26 cellular contexts compared by ENCODE assay signal in genomic region chr6:26307830-26308229, GRCh38. TPM values are rescaled to one million over a fixed set of nuclear protein-coding genes. Genes with fewer than 3 reads are reported as not detected.
DNase-seq lines count a peak whose midpoint lies in the region; ATAC-seq, FAIRE-seq and TF ChIP-seq lines count a peak whose summit lies in the region.
"Had no signal": no experiment of that assay in that cellular context is flagged by ENCODE, and none has a peak within 500 bp of the region (broad histone marks: within the 10 kb centered on the region; RNA-seq: fewer than 3 reads in every experiment).

No MANE protein-coding gene starts in this region.

- H3K36me3 Mint-ChIP-seq in immature natural killer cell, result no peaks in the 10 kb centered on the region
- no peaks in the 10 kb centered on the region for H3K36me3 Mint-ChIP-seq in H9 (ENCODE audit: insufficient read depth in 1 of 3, low read depth in 3 of 3)
- peaks cover 2% of the 10 kb centered on the region for H3K36me3 Mint-ChIP-seq in activated CD8-positive, alpha-beta T cell treated with anti-CD3 and anti-CD28 coated beads for 36 hours (ENCODE audit: low read depth)
- H3K36me3 Mint-ChIP-seq: activated naive CD8-positive, alpha-beta T cell; naive thymus-derived CD8-positive, alpha-beta T cell had no signal

- H3K4me1 ChIP-seq in H9 (ENCODE audit: insufficient read depth, low read length), result no peaks in the 10 kb centered on the region
- H3K4me1 ChIP-seq: testis had no signal

- POLR2A ChIA-PET in activated CD8-positive, alpha-beta T cell treated with anti-CD3 and anti-CD28 coated beads for 36 hours (lab: Charles Lee), result interaction anchor here (0.6 to 3.0 kb wide), 8 partner anchors 14 to 825 kb away, joined by 3 to 16 read pairs (median 4); a partner anchor contains a TSS

- no peak overlapping the region for H3K18ac ChIP-seq in H9 (ENCODE audit: insufficient read length, low read depth, low read length)

- H3K23me2 ChIP-seq in H9 (ENCODE audit: insufficient read length, low read depth, low read length, poor library complexity, severe bottlenecking), result peaks cover 9% of the 10 kb centered on the region

- H3K9ac ChIP-seq in H9 (ENCODE audit: extremely low read depth, insufficient read length, low read length), result no peak overlapping the region

- no peaks in the 10 kb centered on the region for H4K20me1 ChIP-seq in H9 (ENCODE audit: control insufficient read depth, insufficient read depth, insufficient read length)

- peak; percentile 18 for DNase-seq in NK-92 treated with Interleukin-12 subunit alpha and Interleukin-12 subunit beta, amount 100 ng/mL, for 24 hours (lab: John Stamatoyannopoulos, UW)
- DNase-seq in NK-92 (lab: John Stamatoyannopoulos, UW; ENCODE audit: unreplicated experiment), result no peak
- DNase-seq in GM18507 (ENCODE audit: extremely low spot score, insufficient read length, low read depth), result no peak
- DNase-seq in immature natural killer cell, result peak; percentile 46 to 68 (median 63)
- DNase-seq in H9, result no peak
- no peak for DNase-seq in activated CD8-positive, alpha-beta T cell treated with anti-CD3 and anti-CD28 coated beads for 36 hours
- DNase-seq: activated CD4-positive, alpha-beta T cell treated with anti-CD3 and anti-CD28 coated beads, Interleukin-2, amount 10 ng/mL, durations not matched to agents 24 days and 14 days; CD8-positive, alpha-beta T cell; dermis blood vessel endothelial cell; left ventricle myocardium superior; naive thymus-derived CD8-positive, alpha-beta T cell; NCI-H2029 treated with DMSO at 0.1 percent for 48 hours; RPMI8226; stimulated activated naive CD4-positive, alpha-beta T cell treated with Interleukin-2 at 50 U/mL for 16 hours; testis; WERI-Rb-1 had no signal

- H2BK20ac ChIP-seq in H9 (ENCODE audit: low read depth, low read length, poor library complexity, severe bottlenecking), result no peak overlapping the region

- no peaks in the 10 kb centered on the region for H3K79me2 ChIP-seq in H9 (ENCODE audit: insufficient read depth, low read length)

- no peak overlapping the region for H2BK12ac ChIP-seq in H9 (ENCODE audit: insufficient read length, low read depth, low read length)

- H4K8ac ChIP-seq in H9 (replicated peaks; ENCODE audit: insufficient read length, low read depth, low read length), result no peak overlapping the region

- FAIRE-seq in GM18507 (lab: Jason Lieb, UNC), result peak; percentile 75
- FAIRE-seq: A204.1, GM19239 had no signal

- no peak overlapping the region for H4K91ac ChIP-seq in H9 (ENCODE audit: insufficient read length, low read depth, low read length)

- no peak overlapping the region for H3K56ac ChIP-seq in H9 (ENCODE audit: insufficient read length, low read depth, low read length)

- no peaks in the 10 kb centered on the region for H3K79me1 ChIP-seq in H9 (ENCODE audit: insufficient read depth, low read depth, low read length, poor library complexity, severe bottlenecking)

- no peak overlapping the region for H3K27ac ChIP-seq in H9 (ENCODE audit: insufficient read length, low read depth, low read length)
- H3K27ac ChIP-seq: ascending aorta, SJSA1, testis, WERI-Rb-1 had no signal

- no peak overlapping the region for H2AFZ ChIP-seq in H9 (ENCODE audit: low read length)

- no peaks in the 10 kb centered on the region for H3K27me3 ChIP-seq in H9 (ENCODE audit: insufficient read depth, low read length)
- H3K27me3 ChIP-seq: ascending aorta, SJSA1, testis had no signal

- H3K27ac Mint-ChIP-seq in immature natural killer cell, result peak overlapping the region; percentile 28 to 88 (median 76)
- H3K27ac Mint-ChIP-seq in H9, result no peak overlapping the region
- H3K27ac Mint-ChIP-seq in activated CD8-positive, alpha-beta T cell treated with anti-CD3 and anti-CD28 coated beads for 36 hours, result no peak overlapping the region
- H3K27ac Mint-ChIP-seq: activated CD4-positive, alpha-beta T cell treated with anti-CD3 and anti-CD28 coated beads, Interleukin-2, amount 10 ng/mL, durations not matched to agents 24 days and 14 days; activated naive CD8-positive, alpha-beta T cell; activated T-helper 17 cell treated with anti-CD3 and anti-CD28 coated beads, Interleukin-2, amount 50 U/mL, for 72 hours; CD8-positive, alpha-beta T cell; T-helper 1 cell treated with Interleukin-12 subunit alpha and Interleukin-12 subunit beta and Interleukin-4 antibody, amounts not matched to agents 30 μg/mL and 1 μg/mL, for 36 hours had no signal

- H2BK120ac ChIP-seq in H9 (ENCODE audit: low read depth, low read length, poor library complexity, severe bottlenecking), result no peak overlapping the region

- intact Hi-C loops in activated CD8-positive, alpha-beta T cell treated with anti-CD3 and anti-CD28 coated beads for 36 hours (cut with micrococcal nuclease), result no loop called here

- H3K4me1 Mint-ChIP-seq in immature natural killer cell, result peaks cover 81 to 88% of the 10 kb centered on the region in 2 donors
- peaks cover 13 to 17% of the 10 kb centered on the region in 2 experiments for H3K4me1 Mint-ChIP-seq in H9
- H3K4me1 Mint-ChIP-seq in activated CD8-positive, alpha-beta T cell treated with anti-CD3 and anti-CD28 coated beads for 36 hours (ENCODE audit: low read depth), result peaks cover 52% of the 10 kb centered on the region

- no peak overlapping the region for H3K4me2 ChIP-seq in H9 (ENCODE audit: insufficient read depth, insufficient read length, low read length)

- H3K9me3 ChIP-seq in H9 (ENCODE audit: control insufficient read depth, low read depth, low read length), result no peaks in the 10 kb centered on the region
- H3K9me3 ChIP-seq: ascending aorta, HAP-1, SJSA1, testis had no signal

- peaks cover 0 to under 1% (median under 1%) of the 10 kb centered on the region in 6 donors for H3K9me3 Mint-ChIP-seq in immature natural killer cell
- no peaks in the 10 kb centered on the region; a peak in 3 of 5 replicates for H3K9me3 Mint-ChIP-seq in H9
- peaks cover 1% of the 10 kb centered on the region for H3K9me3 Mint-ChIP-seq in activated CD8-positive, alpha-beta T cell treated with anti-CD3 and anti-CD28 coated beads for 36 hours
- H3K9me3 Mint-ChIP-seq: activated T-helper 17 cell treated with anti-CD3 and anti-CD28 coated beads, Interleukin-2, amount 50 U/mL, for 72 hours; T-helper 1 cell treated with Interleukin-12 subunit alpha and Interleukin-12 subunit beta and Interleukin-4 antibody, amounts not matched to agents 30 μg/mL and 1 μg/mL, for 36 hours had no signal

- CTCF ChIA-PET in activated CD8-positive, alpha-beta T cell treated with anti-CD3 and anti-CD28 coated beads for 36 hours (lab: Charles Lee), result interaction anchor here (1.3 to 2.5 kb wide), 3 partner anchors 14 to 74 kb away, joined by 3 to 8 read pairs (median 3); no protein-coding TSS in a partner anchor

- H3K14ac ChIP-seq in H9 (ENCODE audit: insufficient read depth, low read length), result no peak overlapping the region

- no peak overlapping the region for H3K23ac ChIP-seq in H9 (ENCODE audit: insufficient read length, low read depth, low read length)

- peak overlapping the region; percentile 44 to 75 (median 58) for H3K4me3 Mint-ChIP-seq in immature natural killer cell
- H3K4me3 Mint-ChIP-seq in H9, result no peak overlapping the region
- H3K4me3 Mint-ChIP-seq in activated CD8-positive, alpha-beta T cell treated with anti-CD3 and anti-CD28 coated beads for 36 hours, result no peak overlapping the region
- H3K4me3 Mint-ChIP-seq: activated CD4-positive, alpha-beta T cell treated with anti-CD3 and anti-CD28 coated beads, Interleukin-2, amount 10 ng/mL, durations not matched to agents 24 days and 14 days; activated naive CD8-positive, alpha-beta T cell; activated T-helper 17 cell treated with anti-CD3 and anti-CD28 coated beads, Interleukin-2, amount 50 U/mL, for 72 hours; CD8-positive, alpha-beta T cell; naive thymus-derived CD8-positive, alpha-beta T cell; T-helper 1 cell treated with Interleukin-12 subunit alpha and Interleukin-12 subunit beta and Interleukin-4 antibody, amounts not matched to agents 30 μg/mL and 1 μg/mL, for 36 hours had no signal

- no peak overlapping the region for H3T11ph ChIP-seq in H9 (ENCODE audit: low read length)

- no peak overlapping the region for H4K5ac ChIP-seq in H9 (ENCODE audit: insufficient read length, low read depth, low read length)

- H2BK15ac ChIP-seq in H9 (ENCODE audit: low read depth, low read length), result no peak overlapping the region

- ATAC-seq in SK-N-SH treated with all-trans-retinoic acid at 6 μM for 48 hours, result no peak
- ATAC-seq in esophagus mucosa, result no peak
- no peak for ATAC-seq in activated CD8-positive, alpha-beta T cell treated with anti-CD3 and anti-CD28 coated beads for 36 hours
- ATAC-seq: activated T-helper 17 cell treated with anti-CD3 and anti-CD28 coated beads, Interleukin-2, amount 50 U/mL, for 72 hours; CD8-positive, alpha-beta T cell; left ventricle myocardium superior; naive thymus-derived CD8-positive, alpha-beta T cell had no signal

- H2AK5ac ChIP-seq in H9 (ENCODE audit: insufficient read length, low read length), result no peak overlapping the region

- H3K27me3 Mint-ChIP-seq in immature natural killer cell (ENCODE audit: low read depth in 3 of 3), result peaks cover 30 to 46% (median 31%) of the 10 kb centered on the region in 3 donors
- peaks cover 11% of the 10 kb centered on the region; the same call in 1 of the 2 replicates for H3K27me3 Mint-ChIP-seq in H9 (ENCODE audit: low read depth)
- no peaks in the 10 kb centered on the region for H3K27me3 Mint-ChIP-seq in activated CD8-positive, alpha-beta T cell treated with anti-CD3 and anti-CD28 coated beads for 36 hours
- H3K27me3 Mint-ChIP-seq: activated naive CD8-positive, alpha-beta T cell; activated T-helper 17 cell treated with anti-CD3 and anti-CD28 coated beads, Interleukin-2, amount 50 U/mL, for 72 hours had no signal

- no peak for TF ChIP-seq CTCF in H9 (conservative IDR thresholded peaks at IDR 0.05)
- TF ChIP-seq CTCF in activated CD8-positive, alpha-beta T cell treated with anti-CD3 and anti-CD28 coated beads for 36 hours (IDR thresholded peaks at IDR 0.05), result no peak

- no peak overlapping the region for H3K4ac ChIP-seq in H9 (ENCODE audit: low read depth, low read length)

- no peak overlapping the region for H2BK5ac ChIP-seq in H9 (ENCODE audit: insufficient read length, low read length)

TF ChIP-seq in SK-N-SH treated with all-trans-retinoic acid at 6 μM for 48 hours, 23 proteins besides CTCF, POLR2A, EP300 and RAD21:
- TF ChIP-seq ZNF70 (CRISPR knock-in tag; IDR thresholded peaks at IDR 0.05) (0 out of 2 replicates have a peak, but pooled peaks have one; percentile 10), TOX (CRISPR knock-in tag; IDR thresholded peaks at IDR 0.05; ENCODE audit: borderline replicate concordance) (no peak)

RNA-seq across cellular contexts. Expression of gene BTN3A2, which starts 57.2 kb away (rescaled TPM):
- 100 to 1,000 TPM; 122 to 227 (median 158) TPM for polyA plus RNA-seq in immature natural killer cell
- 3.3 and 4.0 TPM in 2 replicates for total RNA-seq in H9 (2021)
- 2.7 TPM for total RNA-seq in esophagus mucosa
- 10 to 100 TPM; 58.4 to 63.5 TPM for total RNA-seq in activated CD8-positive, alpha-beta T cell treated with anti-CD3 and anti-CD28 coated beads for 36 hours

Comparison
In these comparisons a context has a peak if more than half of its experiments do, and no peak if none do; other contexts are left out.
1. DNase-seq: peak in NK-92 treated with Interleukin-12 subunit alpha and Interleukin-12 subunit beta, amount 100 ng/mL, for 24 hours (single experiment) and immature natural killer cell (3 of 3); none in NK-92 (single experiment), GM18507 (single experiment), H9 (single experiment) and activated CD8-positive, alpha-beta T cell treated with anti-CD3 and anti-CD28 coated beads for 36 hours (single experiment).
2. H3K27ac Mint-ChIP-seq: peak in immature natural killer cell (6 of 6); none in H9 (0 of 3) and activated CD8-positive, alpha-beta T cell treated with anti-CD3 and anti-CD28 coated beads for 36 hours (single experiment).
3. H3K4me3 Mint-ChIP-seq: peak in immature natural killer cell (5 of 5); none in H9 (0 of 2) and activated CD8-positive, alpha-beta T cell treated with anti-CD3 and anti-CD28 coated beads for 36 hours (single experiment).
4. RNA of gene BTN3A2, which starts 57.2 kb away (total RNA-seq): 58.4 to 63.5 TPM in activated CD8-positive, alpha-beta T cell treated with anti-CD3 and anti-CD28 coated beads for 36 hours; 3.3 to 4.0 TPM in H9 and 2.7 TPM in esophagus mucosa (single experiment); every median in the first group is over 10 times any median in the second.